ENCODE assay signal across 1 cellular context in the genomic region with DNA sequence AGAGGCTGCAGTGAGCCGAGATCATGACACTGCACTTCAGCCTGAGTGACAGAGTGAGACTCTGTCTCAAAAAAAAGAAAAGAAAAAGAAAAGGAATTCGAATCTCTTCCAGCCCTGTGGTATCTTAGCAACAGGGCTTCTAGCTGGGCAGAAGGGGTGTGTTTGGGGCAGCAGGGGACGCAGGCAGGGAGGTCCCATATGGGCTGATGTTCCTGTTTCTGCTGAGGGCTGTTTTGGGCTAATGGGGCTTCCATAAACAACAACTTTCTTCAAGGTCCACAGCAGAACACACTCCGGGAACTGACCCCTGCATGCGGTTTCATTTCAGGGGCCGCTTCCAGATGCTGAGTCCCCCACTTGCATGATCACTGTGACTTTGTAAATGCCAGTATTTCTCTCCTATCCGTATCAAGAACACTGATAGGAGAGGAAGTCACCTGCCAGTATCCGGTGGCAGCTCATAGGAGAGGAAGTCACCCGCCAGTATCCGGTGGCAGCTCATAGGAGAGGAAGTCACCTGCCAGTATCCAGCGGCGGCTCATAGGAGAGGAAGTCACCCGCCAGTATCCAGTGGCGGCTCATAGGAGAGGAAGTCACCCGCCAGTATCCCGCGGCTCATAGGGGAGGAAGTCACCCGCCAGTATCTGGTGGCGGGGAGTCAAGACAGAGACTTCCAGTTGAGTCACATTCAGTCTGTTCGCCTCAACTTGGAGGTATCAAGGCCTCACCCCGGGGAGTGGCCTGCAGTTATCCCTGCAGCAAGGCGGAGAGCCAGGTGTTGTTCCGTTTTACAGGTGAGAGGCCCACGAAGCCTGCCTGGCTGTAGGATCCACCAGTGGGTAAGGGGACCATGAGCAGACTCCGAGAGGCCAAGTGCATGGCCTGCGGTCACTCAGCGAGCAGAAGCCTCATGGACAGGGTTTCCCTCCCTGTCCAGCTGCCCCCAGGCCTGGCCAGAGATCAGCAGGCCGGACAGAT.
TF ChIP-seq lines count a peak whose summit lies in the region.

No MANE protein-coding gene starts in this region.

TF ChIP-seq in WTC11, 78 proteins besides CTCF, POLR2A, EP300 and RAD21 (continued from another document):
- TF ChIP-seq FOXJ3 (CRISPR knock-in tag; IDR thresholded peaks at IDR 0.05; ENCODE audit: borderline replicate concordance) (no peak), AR (CRISPR knock-in tag; IDR thresholded peaks at IDR 0.05) (no peak), ARID4B (CRISPR knock-in tag; IDR thresholded peaks at IDR 0.05; ENCODE audit: borderline replicate concordance) (no peak), IRF2 (CRISPR knock-in tag; IDR thresholded peaks at IDR 0.05; ENCODE audit: borderline replicate concordance, low read depth) (no peak), NFE2L1 (CRISPR knock-in tag; IDR thresholded peaks at IDR 0.05) (no peak), ZNF263 (CRISPR knock-in tag; IDR thresholded peaks at IDR 0.05; ENCODE audit: low read depth) (no peak)
